In genomic region chr10:131649609-131650008, GRCh38 we compare ENCODE assay signal across 21 cellular contexts.
"Had no signal": no experiment of that assay in that cellular context is flagged by ENCODE, and none has a peak within 500 bp of the region (broad histone marks: within the 10 kb centered on the region; RNA-seq: fewer than 3 reads in every experiment).

No MANE protein-coding gene starts in this region.

- H3K79me2 ChIP-seq: hepatocyte had no signal

- H3K4me3 ChIP-seq: dorsolateral prefrontal cortex, hepatocyte, lung, spleen, thoracic aorta, transverse colon had no signal

- H3K4me3 Mint-ChIP-seq: nephron; stimulated activated memory B cell treated with anti-CD40 and anti-IgM and Interleukin-4, amounts not matched to agents 10 μg/mL and 1 μg/mL and 100 μg/mL, for 72 hours; stimulated activated naive CD8-positive, alpha-beta T cell treated with anti-CD3 and anti-CD28 coated beads, Interleukin-15, Interleukin-2, amounts not matched to agents 100 ng/mL and 50 ng/mL, for 24 hours had no signal

- H3K9me3 ChIP-seq: spleen, thoracic aorta, transverse colon had no signal

- H3K27ac Mint-ChIP-seq: nephron; stimulated activated memory B cell treated with anti-CD40 and anti-IgM and Interleukin-4, amounts not matched to agents 10 μg/mL and 1 μg/mL and 100 μg/mL, for 72 hours; stimulated activated naive CD8-positive, alpha-beta T cell treated with anti-CD3 and anti-CD28 coated beads, Interleukin-15, Interleukin-2, amounts not matched to agents 100 ng/mL and 50 ng/mL, for 24 hours had no signal

- H3K4me1 Mint-ChIP-seq: stimulated activated memory B cell treated with anti-CD40 and anti-IgM and Interleukin-4, amounts not matched to agents 10 μg/mL and 1 μg/mL and 100 μg/mL, for 72 hours had no signal

- DNase-seq: cortex of kidney; dorsolateral prefrontal cortex; effector CD8-positive, alpha-beta T cell; foreskin melanocyte; left colon; left ventricle myocardium superior; mesenchymal stem cell; midbrain; posterior cingulate gyrus; spleen; stimulated activated CD4-positive, alpha-beta T cell treated with anti-CD3 and anti-CD28 coated beads, Interleukin-15, amount 100 ng/mL, for 24 hours; stimulated activated CD4-positive, alpha-beta T cell treated with anti-CD3 and anti-CD28 coated beads, Interleukin-1b, Interleukin-23, amount 100 ng/mL, for 48 hours; stimulated activated CD4-positive, alpha-beta T cell treated with anti-CD3 and anti-CD28 coated beads, Interleukin-4, amount 100 ng/mL, for 24 hours; transverse colon had no signal

- H2AFZ ChIP-seq: hepatocyte had no signal

- H3K9me3 Mint-ChIP-seq: stimulated activated naive CD8-positive, alpha-beta T cell treated with anti-CD3 and anti-CD28 coated beads, Interleukin-15, Interleukin-2, amounts not matched to agents 100 ng/mL and 50 ng/mL, for 24 hours had no signal

- H3K36me3 ChIP-seq: spleen, thoracic aorta, transverse colon had no signal

- H3K36me3 Mint-ChIP-seq: stimulated activated memory B cell treated with anti-CD40 and anti-IgM and Interleukin-4, amounts not matched to agents 10 μg/mL and 1 μg/mL and 100 μg/mL, for 72 hours had no signal

- ATAC-seq: left colon; left ventricle myocardium superior; sciatic nerve; stimulated activated memory B cell treated with anti-CD40 and anti-IgM and Interleukin-4, amounts not matched to agents 10 μg/mL and 1 μg/mL and 100 μg/mL, for 72 hours had no signal

- H3K4me2 ChIP-seq: hepatocyte had no signal

- H3K27ac ChIP-seq: dorsolateral prefrontal cortex, hepatocyte, spleen, thoracic aorta, transverse colon had no signal

- H3K4me1 ChIP-seq: transverse colon had no signal
